10 cellular contexts compared by ENCODE assay signal in genomic region chr17:82334204-82334621, GRCh38. TPM values are rescaled to one million over a fixed set of nuclear protein-coding genes. Genes with fewer than 3 reads are reported as not detected.
A peak's percentile ranks its signal among the peaks of the same experiment; 100 is the strongest.
DNase-seq lines count a peak whose midpoint lies in the region; ATAC-seq, FAIRE-seq and TF ChIP-seq lines count a peak whose summit lies in the region.
"Had no signal": no experiment of that assay in that cellular context is flagged by ENCODE, and none has a peak within 500 bp of the region (broad histone marks: within the 10 kb centered on the region; RNA-seq: fewer than 3 reads in every experiment).

No MANE protein-coding gene starts in this region.

- 15 to 48% (median 38%) methylated on average over 22 to 25 of the region's 25 CpGs for WGBS in small intestine, 3 donors

- peak overlapping the region; percentile 60 for H3K4me3 ChIP-seq in GM23338
- H3K4me3 ChIP-seq in foreskin fibroblast (ENCODE audit: low read depth in 1 of 2, low read length in 2 of 2), result peak overlapping the region; percentile 62 to 80
- peak overlapping the region in 1 of 2 donors; percentile 62 for H3K4me3 ChIP-seq in small intestine (ENCODE audit: low read depth in 1 of 2, low read length in 2 of 2)

- H3K79me2 ChIP-seq in GM23338 (replicated peaks; ENCODE audit: insufficient read depth), result no peaks in the 10 kb centered on the region

- H3K27me3 ChIP-seq in GM23338 (ENCODE audit: insufficient read depth), result peaks cover 62% of the 10 kb centered on the region
- no peaks in the 10 kb centered on the region for H3K27me3 ChIP-seq in small intestine (ENCODE audit: control insufficient read depth in 2 of 2, insufficient read depth in 2 of 2, low read length in 2 of 2)

- H3K9me2 ChIP-seq in GM23338 (ENCODE audit: insufficient read depth), result no peaks in the 10 kb centered on the region

- no peaks in the 10 kb centered on the region for H3F3A ChIP-seq in GM23338 (replicated peaks; ENCODE audit: low read depth)

- H3K36me3 ChIP-seq in GM23338 (ENCODE audit: insufficient read depth) (no peaks in the 10 kb centered on the region), small intestine (ENCODE audit: control insufficient read depth in 2 of 2, insufficient read depth in 2 of 2, low read length in 2 of 2) (no peaks in the 10 kb centered on the region)

- no peak for TF ChIP-seq CTCF in GM23338 (conservative IDR thresholded peaks at IDR 0.05; ENCODE audit: low read depth in 2 of 2)
- TF ChIP-seq CTCF in foreskin fibroblast (IDR thresholded peaks at IDR 0.05; ENCODE audit: low read depth, low read length), result no peak

- no peak overlapping the region for H2AFZ ChIP-seq in GM23338

- no peak overlapping the region for H3K27ac ChIP-seq in GM23338 (ENCODE audit: low read depth)
- peak overlapping the region; percentile 88 to 93 for H3K27ac ChIP-seq in small intestine (ENCODE audit: low read depth in 1 of 2, low read length in 1 of 2)

- H3K27ac Mint-ChIP-seq in GM23338 (no peak overlapping the region), T-helper 17 cell (peak overlapping the region; percentile 94)

- H3K9me3 ChIP-seq in T-helper 17 cell (ENCODE audit: control insufficient read depth, low read length, poor library complexity, severe bottlenecking) (no peaks in the 10 kb centered on the region), small intestine (ENCODE audit: control insufficient read depth, low read depth) (no peaks in the 10 kb centered on the region)

- FAIRE-seq in small intestine (lab: Jason Lieb, UNC), result no peak
- FAIRE-seq: GM12892 had no signal

- H3K4me1 ChIP-seq in GM23338 (ENCODE audit: insufficient read depth), result peaks cover 7% of the 10 kb centered on the region
- H3K4me1 ChIP-seq in small intestine (ENCODE audit: control insufficient read depth in 2 of 2, insufficient read depth in 1 of 2, low read depth in 1 of 2, low read length in 1 of 2), result peaks cover 4 to 7% of the 10 kb centered on the region in 2 donors

- H3K9me3 Mint-ChIP-seq in GM23338, result no peaks in the 10 kb centered on the region; the same call in 2 of the 3 replicates

- no peak for DNase-seq in GM23338 (ENCODE audit: low spot score)
- no peak for DNase-seq in T-helper 17 cell
- DNase-seq in foreskin fibroblast, result no peak
- no peak for DNase-seq in small intestine
- DNase-seq in NCI-H2029 (lab: John Stamatoyannopoulos, UW), result no peak
- DNase-seq in A172 (ENCODE audit: low spot score), result no peak
- DNase-seq in GM19238 (ENCODE audit: insufficient read length, low spot score), result no peak
- DNase-seq: stimulated activated CD4-positive, alpha-beta T cell treated with anti-CD3 and anti-CD28 coated beads, Interleukin-1b, Interleukin-23, amount 100 ng/mL, for 48 hours had no signal

- 0 out of 2 replicates have a peak, but pooled peaks cover 5% of the 10 kb centered on the region for H4K20me1 ChIP-seq in GM23338 (replicated peaks; ENCODE audit: insufficient read depth)

- H3K4me3 Mint-ChIP-seq in GM23338 (no peak overlapping the region; the same call in 2 of the 3 replicates), T-helper 17 cell (peak overlapping the region; percentile 99)

- ATAC-seq in GM23338 (peak; percentile 7; the same call in 2 of the 3 replicates), T-helper 17 cell (no peak), GM18505 (IDR thresholded peaks at IDR 0.05; ENCODE audit: unreplicated experiment) (no peak)

- H3K4me1 Mint-ChIP-seq in GM23338 (peaks cover 26% of the 10 kb centered on the region), T-helper 17 cell (peaks cover 21% of the 10 kb centered on the region)

- no peaks in the 10 kb centered on the region; the same call in 2 of the 3 replicates for H3K36me3 Mint-ChIP-seq in GM23338 (ENCODE audit: low read depth)
- peaks cover 2% of the 10 kb centered on the region for H3K36me3 Mint-ChIP-seq in T-helper 17 cell (ENCODE audit: low read depth)

- H3K27me3 Mint-ChIP-seq in GM23338 (ENCODE audit: insufficient read depth, low read depth, poor library complexity) (peaks cover 68% of the 10 kb centered on the region), T-helper 17 cell (no peaks in the 10 kb centered on the region)

- TF ChIP-seq POLR2A in GM18505 (IDR thresholded peaks at IDR 0.05; ENCODE audit: borderline replicate concordance, extremely low read depth, insufficient read depth, insufficient read length), result no peak

- 0 out of 2 replicates have a peak overlapping the region, but pooled peaks have one; percentile 55 for H3K4me2 ChIP-seq in GM23338

TF ChIP-seq in GM23338, 12 proteins besides CTCF, POLR2A, EP300 and RAD21 (continues in another document):
- TF ChIP-seq ZNF462 (CRISPR knock-in tag; IDR thresholded peaks at IDR 0.05), result no peak
- no peak for TF ChIP-seq EZH2 (IDR thresholded peaks at IDR 0.05; ENCODE audit: low read depth, unreplicated experiment)
- no peak for TF ChIP-seq JUNB (IDR thresholded peaks at IDR 0.05; ENCODE audit: unreplicated experiment)

RNA-seq across cellular contexts. Expression of gene SECTM1, which starts 0.6 kb away (rescaled TPM):
- 0.16 and 1.3 TPM in 2 replicates for total RNA-seq in GM23338 (2014; rRNA removed; shearing (Covaris generic))
- 0.21 TPM in 1 of 2 replicates, not detected in the other for polyA plus RNA-seq in GM23338 (2016; fragmentation: Nextera tagmentation; extraction: Ambion mirVana)
- total RNA-seq in T-helper 17 cell, result 1 to 10 TPM; 4.4 to 6.0 TPM
- polyA plus RNA-seq in small intestine, result 10 to 100 TPM; 14.0 to 81.9 (median 38.2) TPM
- 1.2 and 1.6 TPM in 2 replicates for total RNA-seq in A172 (2014; rRNA removed; shearing (Covaris generic))

RNA-seq across cellular contexts. Expression of gene CD7, which starts 16.8 kb away (rescaled TPM):
- 0.42 and 0.58 TPM in 2 replicates for total RNA-seq in GM23338 (2014; rRNA removed; shearing (Covaris generic))
- polyA plus RNA-seq in GM23338 (2016; fragmentation: Nextera tagmentation; extraction: Ambion mirVana), result 0.44 TPM in 1 of 2 replicates, not detected in the other
- total RNA-seq in T-helper 17 cell, result 100 to 1,000 TPM; 119 to 122 TPM
- 10 to 100 TPM in 1 of 3 donors, 1 to 10 TPM in 2; 3.4 to 10.8 (median 6.5) TPM for polyA plus RNA-seq in small intestine
- not detected in 2 replicates for total RNA-seq in A172 (2014; rRNA removed; shearing (Covaris generic))

RNA-seq across cellular contexts. Expression of gene TEX19, which starts 24.8 kb away (rescaled TPM):
- total RNA-seq in GM23338 (2014; rRNA removed; shearing (Covaris generic)), result 0.66 and 1.1 TPM in 2 replicates
- polyA plus RNA-seq in GM23338 (2016; fragmentation: Nextera tagmentation; extraction: Ambion mirVana) (0.10 and 0.23 TPM in 2 replicates), small intestine (under 1 TPM in 1 of 3 donors, not detected in 2; 0.07 TPM)
- not detected for total RNA-seq in T-helper 17 cell
- total RNA-seq in A172 (2014; rRNA removed; shearing (Covaris generic)), result 0.22 TPM in 1 of 2 replicates, not detected in the other

RNA-seq across cellular contexts. Expression of gene UTS2R, which starts 37.4 kb away (rescaled TPM):
- total RNA-seq in GM23338 (2014; rRNA removed; shearing (Covaris generic)), result 0.49 and 0.82 TPM in 2 replicates
- not detected in 2 replicates for polyA plus RNA-seq in GM23338 (2016; fragmentation: Nextera tagmentation; extraction: Ambion mirVana)
- not detected for total RNA-seq in T-helper 17 cell
- not detected for polyA plus RNA-seq in small intestine
- not detected in 2 replicates for total RNA-seq in A172 (2014; rRNA removed; shearing (Covaris generic))

Comparison
In these comparisons a context has a peak if more than half of its experiments do, and no peak if none do; other contexts are left out.
1. RNA of gene CD7, which starts 16.8 kb away (total RNA-seq): 119 to 122 TPM in T-helper 17 cell; 0.42 to 0.58 TPM in GM23338 and not detected in A172; every median in the first group is over 10 times any median in the second.